Comparison of ENCODE assay signal across 25 cellular contexts in the genomic region with DNA sequence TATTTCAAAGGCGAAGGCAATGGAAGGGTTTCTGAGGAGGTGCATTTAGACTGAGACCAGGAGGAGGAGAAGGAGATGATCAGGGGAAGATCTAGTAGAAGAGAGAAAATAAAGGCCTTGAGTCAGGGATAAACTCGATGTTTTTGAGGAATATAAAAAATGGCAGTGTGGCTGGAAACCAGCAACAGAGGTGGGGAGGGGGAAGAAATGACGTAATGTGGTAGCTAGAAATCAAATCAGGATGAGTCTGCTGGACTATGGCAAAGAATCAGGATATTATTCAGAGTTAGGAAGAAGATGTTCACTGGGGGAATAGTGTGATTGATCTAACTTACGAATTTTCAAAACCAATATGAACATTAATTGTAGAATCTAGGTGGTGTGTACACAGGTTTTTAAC.
A peak's percentile ranks its signal among the peaks of the same experiment; 100 is the strongest.
DNase-seq lines count a peak whose midpoint lies in the region; FAIRE-seq and TF ChIP-seq lines count a peak whose summit lies in the region.
"Had no signal": no experiment of that assay in that cellular context is flagged by ENCODE, and none has a peak within 500 bp of the region (broad histone marks: within the 10 kb centered on the region; RNA-seq: fewer than 3 reads in every experiment).

No MANE protein-coding gene starts in this region.

- H4K91ac ChIP-seq in H9 (ENCODE audit: insufficient read length, low read depth, low read length) (no peak overlapping the region), H1 (replicated peaks; ENCODE audit: insufficient read length, low read length) (no peak overlapping the region)

- no peak overlapping the region for H4K5ac ChIP-seq in H9 (ENCODE audit: insufficient read length, low read depth, low read length)
- H4K5ac ChIP-seq in H1 (ENCODE audit: insufficient read length, low read depth, low read length), result no peak overlapping the region

- H2BK120ac ChIP-seq in H9 (ENCODE audit: low read depth, low read length, poor library complexity, severe bottlenecking) (no peak overlapping the region), H1 (replicated peaks; ENCODE audit: low read depth, low read length) (no peak overlapping the region)

- H3K27me3 ChIP-seq in H9 (ENCODE audit: insufficient read depth, low read length) (no peaks in the 10 kb centered on the region), H1 (replicated peaks in 1 of 4; ENCODE audit: control insufficient read depth in 3 of 4, extremely low read depth in 1 of 4, insufficient read depth in 3 of 4, low read length in 3 of 4) (no peaks in the 10 kb centered on the region)
- H3K27me3 ChIP-seq: BE2C, BLaER1 had no signal

- no peak for TF ChIP-seq POLR2A in H1 (IDR thresholded peaks at IDR 0.05; ENCODE audit: control extremely low read depth in 1 of 2, low read depth in 2 of 2, low read length in 2 of 2)

- H3K9ac ChIP-seq in H9 (ENCODE audit: extremely low read depth, insufficient read length, low read length) (no peak overlapping the region), H1 (replicated peaks in 1 of 4; ENCODE audit: extremely low read depth in 1 of 4, low read depth in 3 of 4, low read length in 3 of 4) (no peak overlapping the region)
- H3K9ac ChIP-seq: BLaER1 had no signal

- H4K20me1 ChIP-seq in H9 (ENCODE audit: control insufficient read depth, insufficient read depth, insufficient read length) (no peaks in the 10 kb centered on the region), H1 (replicated peaks in 1 of 2; ENCODE audit: control insufficient read depth in 1 of 2, insufficient read depth in 2 of 2, low read length in 2 of 2) (no peaks in the 10 kb centered on the region)
- H4K20me1 ChIP-seq: BLaER1 had no signal

- POLR2A ChIA-PET in HEK293 (lab: Yijun Ruan, JAX), result no interaction called here
- POLR2A ChIA-PET in H1 (lab: Charles Lee; ENCODE audit: partially characterized antibody), result no interaction called here

- H3K4me3 Mint-ChIP-seq in H9, result no peak overlapping the region
- H3K4me3 Mint-ChIP-seq: CD14-positive monocyte; CD4-positive, CD25-positive, alpha-beta regulatory T cell; CD8-positive, alpha-beta memory T cell had no signal

- no peak overlapping the region for H3K56ac ChIP-seq in H9 (ENCODE audit: insufficient read length, low read depth, low read length)
- peak overlapping the region; percentile 69 for H3K56ac ChIP-seq in H1 (replicated peaks; ENCODE audit: insufficient read length, low read depth, low read length)

- H3K79me1 ChIP-seq in H9 (ENCODE audit: insufficient read depth, low read depth, low read length, poor library complexity, severe bottlenecking), result no peaks in the 10 kb centered on the region
- no peaks in the 10 kb centered on the region for H3K79me1 ChIP-seq in H1 (ENCODE audit: low read depth, low read length)

- DNase-seq in H9, result no peak
- DNase-seq in H1 (ENCODE audit: low read depth in 1 of 2, low spot score in 2 of 2), result no peak
- no peak for DNase-seq in NK-92 (lab: John Stamatoyannopoulos, UW; ENCODE audit: unreplicated experiment)
- no peak for DNase-seq in NOMO-1 (lab: John Stamatoyannopoulos, UW; ENCODE audit: unreplicated experiment in 2 of 2)
- DNase-seq: 8988T; ACHN; BE2C; C1 segment of cervical spinal cord; CD4-positive, alpha-beta memory T cell; CD4-positive, CD25-positive, alpha-beta regulatory T cell; CD8-positive, alpha-beta memory T cell; COR-L47; DMS 273 treated with DMSO at 0.1 percent for 48 hours; DMS153; DMS53; DMS79; DND-41; EL; GDM1 had no signal

- H3K9me3 Mint-ChIP-seq in H9, result peaks cover 0 to 6% of the 10 kb centered on the region in 2 experiments; a peak in 2 of 5 replicates

- no peak overlapping the region for H2AFZ ChIP-seq in H9 (ENCODE audit: low read length)
- no peak overlapping the region for H2AFZ ChIP-seq in H1 (ENCODE audit: low read length)

- peaks cover 0 to 9% (median 4%) of the 10 kb centered on the region in 3 experiments; a peak in 3 of 7 replicates for H3K36me3 Mint-ChIP-seq in H9 (ENCODE audit: insufficient read depth in 1 of 3, low read depth in 3 of 3)
- H3K36me3 Mint-ChIP-seq: CD14-positive monocyte; CD4-positive, alpha-beta memory T cell; CD4-positive, CD25-positive, alpha-beta regulatory T cell; CD8-positive, alpha-beta memory T cell had no signal

- H4K8ac ChIP-seq in H9 (replicated peaks; ENCODE audit: insufficient read length, low read depth, low read length) (no peak overlapping the region), H1 (ENCODE audit: extremely low read depth, insufficient read depth, low read length) (no peak overlapping the region)

- CTCF ChIA-PET in HEK293 (lab: Yijun Ruan, JAX), result no interaction called here
- CTCF ChIA-PET in H1 (lab: Charles Lee; ENCODE audit: partially characterized antibody), result no interaction called here

- H2AK5ac ChIP-seq in H9 (ENCODE audit: insufficient read length, low read length), result no peak overlapping the region
- no peak overlapping the region for H2AK5ac ChIP-seq in H1 (ENCODE audit: low read depth, low read length)

- H3T11ph ChIP-seq in H9 (ENCODE audit: low read length), result no peak overlapping the region

- no peak overlapping the region for H3K18ac ChIP-seq in H9 (ENCODE audit: insufficient read length, low read depth, low read length)
- no peak overlapping the region for H3K18ac ChIP-seq in H1 (ENCODE audit: extremely low read depth, low read length)

- H2BK15ac ChIP-seq in H9 (ENCODE audit: low read depth, low read length) (no peak overlapping the region), H1 (ENCODE audit: low read length) (no peak overlapping the region)

- WGBS in H9 (ENCODE audit: extremely low coverage, insufficient read length, low lambda C conversion rate), result no CpG with 5 or more reads among the region's 4 CpGs
- 93% methylated on average over 4 of the region's 4 CpGs; no CpG with 5 or more reads in 1 of the 2 experiments for WGBS in H1 (ENCODE audit: extremely low coverage in 1 of 2, insufficient coverage in 1 of 2, insufficient read length in 1 of 2, insufficient replicate concordance in 2 of 2, low coverage in 1 of 2, low lambda C conversion rate in 2 of 2, missing lambda C conversion rate in 1 of 2), 2 experiments

- TF ChIP-seq CTCF in H9 (conservative IDR thresholded peaks at IDR 0.05), result no peak
- TF ChIP-seq CTCF in HEK293 (tag by site-specific recombination; IDR thresholded peaks at IDR 0.05), result no peak
- TF ChIP-seq CTCF in H1 (IDR thresholded peaks at IDR 0.05; ENCODE audit: control extremely low read depth in 1 of 3, insufficient read depth in 1 of 3, low read depth in 1 of 3, low read length in 3 of 3), result no peak

- no peak for TF ChIP-seq RAD21 in H1 (IDR thresholded peaks at IDR 0.05 in 1 of 2, conservative IDR thresholded peaks at IDR 0.05 in 1 of 2; ENCODE audit: low read depth in 2 of 2, low read length in 2 of 2)

- no peak for FAIRE-seq in H1 (lab: Jason Lieb, UNC)
- FAIRE-seq: A204.1, GM12891, GM19239 had no signal

- H3K27ac ChIP-seq in H9 (ENCODE audit: insufficient read length, low read depth, low read length), result no peak overlapping the region
- no peak overlapping the region for H3K27ac ChIP-seq in HEK293 (ENCODE audit: extremely low read depth, low read depth, low read length)
- H3K27ac ChIP-seq in H1 (ENCODE audit: low read depth, low read length), result no peak overlapping the region
- H3K27ac ChIP-seq: BLaER1 had no signal

- H3K36me3 ChIP-seq in HEK293 (ENCODE audit: control insufficient read depth in 2 of 2, insufficient read depth in 1 of 2, low read length in 2 of 2) (no peaks in the 10 kb centered on the region), H1 (ENCODE audit: control insufficient read depth in 2 of 4, insufficient read depth in 4 of 4, low read length in 3 of 4) (no peaks in the 10 kb centered on the region)
- H3K36me3 ChIP-seq: BE2C, BLaER1 had no signal

- H2BK20ac ChIP-seq in H9 (ENCODE audit: low read depth, low read length, poor library complexity, severe bottlenecking) (no peak overlapping the region), H1 (ENCODE audit: low read length) (peak overlapping the region; percentile 25)

- H3K23me2 ChIP-seq in H9 (ENCODE audit: insufficient read length, low read depth, low read length, poor library complexity, severe bottlenecking) (no peaks in the 10 kb centered on the region), H1 (ENCODE audit: low read depth, low read length) (no peaks in the 10 kb centered on the region)

- H3K79me2 ChIP-seq in H9 (ENCODE audit: insufficient read depth, low read length), result no peaks in the 10 kb centered on the region
- no peaks in the 10 kb centered on the region for H3K79me2 ChIP-seq in H1 (ENCODE audit: control insufficient read depth in 1 of 2, insufficient read depth in 2 of 2, low read length in 2 of 2)

- no peak for TF ChIP-seq EP300 in H1 (IDR thresholded peaks at IDR 0.05; ENCODE audit: borderline replicate concordance in 1 of 2, low read depth in 2 of 2, low read length in 2 of 2)

- no peak overlapping the region for H3K4me3 ChIP-seq in HEK293 (ENCODE audit: low read depth, low read length)
- H3K4me3 ChIP-seq in H1 (ENCODE audit: extremely low read depth in 1 of 4, insufficient read depth in 2 of 4, low read depth in 3 of 4, low read length in 4 of 4), result no peak overlapping the region
- H3K4me3 ChIP-seq: BLaER1 had no signal

- H3K4ac ChIP-seq in H9 (ENCODE audit: low read depth, low read length), result no peak overlapping the region
- H3K4ac ChIP-seq in H1 (replicated peaks; ENCODE audit: insufficient read length, low read depth, low read length), result no peak overlapping the region

- no peaks in the 10 kb centered on the region for H3K27me3 Mint-ChIP-seq in H9 (ENCODE audit: low read depth)
- H3K27me3 Mint-ChIP-seq: CD4-positive, alpha-beta memory T cell; CD4-positive, CD25-positive, alpha-beta regulatory T cell; CD8-positive, alpha-beta memory T cell had no signal

- H3K9me3 ChIP-seq in H9 (ENCODE audit: control insufficient read depth, low read depth, low read length) (no peaks in the 10 kb centered on the region), HEK293 (ENCODE audit: control insufficient read depth, insufficient read depth, low read depth, low read length) (no peaks in the 10 kb centered on the region), H1 (ENCODE audit: insufficient read depth in 2 of 2, low read depth in 1 of 2, low read length in 1 of 2) (no peaks in the 10 kb centered on the region)
- H3K9me3 ChIP-seq: BE2C, BLaER1 had no signal

- H3K4me1 ChIP-seq in H9 (ENCODE audit: insufficient read depth, low read length) (peaks cover 3% of the 10 kb centered on the region; the same call in 1 of the 2 replicates), HEK293 (ENCODE audit: control insufficient read depth, insufficient read depth, low read length) (no peaks in the 10 kb centered on the region), H1 (replicated peaks in 1 of 4; ENCODE audit: control insufficient read depth in 3 of 4, insufficient read depth in 4 of 4, low read length in 3 of 4) (no peaks in the 10 kb centered on the region)
- H3K4me1 ChIP-seq: BE2C, BLaER1 had no signal

- H3K27ac Mint-ChIP-seq in H9, result peak overlapping the region in 2 of 3 experiments; percentile 15 to 54; a peak in 2 of 7 replicates
- H3K27ac Mint-ChIP-seq: CD14-positive monocyte; CD4-positive, alpha-beta memory T cell; CD4-positive, CD25-positive, alpha-beta regulatory T cell; CD8-positive, alpha-beta memory T cell had no signal

- no peak overlapping the region for H2BK12ac ChIP-seq in H9 (ENCODE audit: insufficient read length, low read depth, low read length)
- H2BK12ac ChIP-seq in H1 (ENCODE audit: low read depth, low read length), result no peak overlapping the region

- H3K14ac ChIP-seq in H9 (ENCODE audit: insufficient read depth, low read length) (no peak overlapping the region), H1 (ENCODE audit: insufficient read length) (no peak overlapping the region)

- peaks cover 16 to 21% of the 10 kb centered on the region in 2 experiments for H3K4me1 Mint-ChIP-seq in H9
- H3K4me1 Mint-ChIP-seq: CD14-positive monocyte; CD4-positive, alpha-beta memory T cell; CD4-positive, CD25-positive, alpha-beta regulatory T cell; CD8-positive, alpha-beta memory T cell had no signal

- H2BK5ac ChIP-seq in H9 (ENCODE audit: insufficient read length, low read length), result no peak overlapping the region
- H2BK5ac ChIP-seq in H1 (ENCODE audit: low read depth, low read length), result no peak overlapping the region

- H3K4me2 ChIP-seq in H9 (ENCODE audit: insufficient read depth, insufficient read length, low read length), result no peak overlapping the region
- H3K4me2 ChIP-seq in H1 (ENCODE audit: insufficient read depth in 1 of 2, low read depth in 2 of 2, low read length in 2 of 2), result no peak overlapping the region
- H3K4me2 ChIP-seq: BLaER1 had no signal

- H3K23ac ChIP-seq in H9 (ENCODE audit: insufficient read length, low read depth, low read length), result no peak overlapping the region
- H3K23ac ChIP-seq in H1 (ENCODE audit: insufficient read length), result no peak overlapping the region
